In genomic region chr12:54045868-54046529, GRCh38 we compare ENCODE assay signal across 32 cellular contexts. TPM values are rescaled to one million over a fixed set of nuclear protein-coding genes. Genes with fewer than 3 reads are reported as not detected.
"Had no signal": no experiment of that assay in that cellular context is flagged by ENCODE, and none has a peak within 500 bp of the region (broad histone marks: within the 10 kb centered on the region; RNA-seq: fewer than 3 reads in every experiment).

No MANE protein-coding gene starts in this region.

- H3K9ac ChIP-seq: neural progenitor cell had no signal

- ATAC-seq: activated CD4-positive, CD25-positive, alpha-beta regulatory T cell treated with anti-CD3 and anti-CD28 coated beads, Interleukin-2, amount 50 U/mL, for 24 hours; effector memory CD8-positive, alpha-beta T cell; heart left ventricle; left lobe of liver; lower lobe of right lung; mucosa of descending colon; right cardiac atrium; stimulated activated naive CD8-positive, alpha-beta T cell treated with anti-CD3 and anti-CD28 coated beads, Interleukin-15, Interleukin-2, amounts not matched to agents 100 U/mL and 50 U/mL, for 24 hours had no signal

- H3K36me3 Mint-ChIP-seq: activated naive CD4-positive, alpha-beta T cell treated with anti-CD3 and anti-CD28 coated beads, Interleukin-2, amount 10 ng/mL, durations not matched to agents 7 days and 5 days; neural progenitor cell had no signal

- H3K4me1 ChIP-seq: ascending aorta, neural progenitor cell, vagina had no signal

- H3K27ac Mint-ChIP-seq: activated naive CD4-positive, alpha-beta T cell treated with anti-CD3 and anti-CD28 coated beads, Interleukin-2, amount 10 ng/mL, durations not matched to agents 7 days and 5 days; activated naive CD8-positive, alpha-beta T cell treated with anti-CD3 and anti-CD28 coated beads, Interleukin-2, amount 10 ng/mL, durations not matched to agents 7 days and 5 days; effector memory CD8-positive, alpha-beta T cell; neural progenitor cell had no signal

- H3K36me3 ChIP-seq: ascending aorta, heart left ventricle, lower lobe of right lung, neural progenitor cell, thoracic aorta, upper lobe of left lung, vagina had no signal

- H3K27ac ChIP-seq: ascending aorta, heart left ventricle, lower lobe of right lung, neural progenitor cell, thoracic aorta, upper lobe of left lung, vagina, WERI-Rb-1 had no signal

- H3K9me3 Mint-ChIP-seq: activated naive CD4-positive, alpha-beta T cell treated with anti-CD3 and anti-CD28 coated beads, Interleukin-2, amount 10 ng/mL, durations not matched to agents 7 days and 5 days; activated naive CD8-positive, alpha-beta T cell treated with anti-CD3 and anti-CD28 coated beads, Interleukin-2, amount 10 ng/mL, durations not matched to agents 7 days and 5 days; effector memory CD8-positive, alpha-beta T cell had no signal

- H3K4me3 ChIP-seq: ascending aorta, lower lobe of right lung, mucosa of descending colon, neural progenitor cell, thoracic aorta, upper lobe of left lung, vagina had no signal

- H3K4me3 Mint-ChIP-seq: activated naive CD4-positive, alpha-beta T cell treated with anti-CD3 and anti-CD28 coated beads, Interleukin-2, amount 10 ng/mL, durations not matched to agents 7 days and 5 days; activated naive CD8-positive, alpha-beta T cell treated with anti-CD3 and anti-CD28 coated beads, Interleukin-2, amount 10 ng/mL, durations not matched to agents 7 days and 5 days; neural progenitor cell had no signal

- DNase-seq: activated CD4-positive, alpha-beta T cell treated with anti-CD3 and anti-CD28 coated beads for 48 hours; activated CD4-positive, alpha-beta T cell treated with anti-CD3 and anti-CD28 coated beads, Interleukin-2, amount 50 U/mL, for 48 hours; activated CD8-positive, alpha-beta memory T cell treated with anti-CD3 and anti-CD28 coated beads for 24 hours; activated effector memory CD4-positive, alpha-beta T cell treated with Interleukin-2 at 50 U/mL for 16 hours; activated naive CD4-positive, alpha-beta T cell treated with anti-CD3 and anti-CD28 coated beads, Interleukin-2, amount 10 ng/mL, durations not matched to agents 7 days and 5 days; activated naive CD8-positive, alpha-beta T cell treated with anti-CD3 and anti-CD28 coated beads, Interleukin-2, amount 10 ng/mL, durations not matched to agents 7 days and 5 days; caudate nucleus; cortex of kidney; effector memory CD8-positive, alpha-beta T cell; erythroblast; foreskin fibroblast; heart left ventricle; hypothalamus; lower lobe of right lung; mesenchymal stem cell; mucosa of descending colon; occipital lobe; right cardiac atrium; stimulated activated CD4-positive, alpha-beta T cell treated with anti-CD3 and anti-CD28 coated beads, Interleukin-4, amount 100 ng/mL, for 1 hour; stimulated activated naive CD8-positive, alpha-beta T cell treated with anti-CD3 and anti-CD28 coated beads, Interleukin-15, Interleukin-2, amounts not matched to agents 100 U/mL and 50 U/mL, for 24 hours; T-helper 9 cell; WERI-Rb-1 had no signal

- H3K9me3 ChIP-seq: ascending aorta, heart left ventricle, lower lobe of right lung, mucosa of descending colon, thoracic aorta, upper lobe of left lung, vagina had no signal

- H3K27me3 ChIP-seq: ascending aorta had no signal

- H3K4me1 Mint-ChIP-seq: neural progenitor cell had no signal

RNA-seq across cellular contexts. Expression of gene HOXC4, which starts 7.6 kb away (rescaled TPM):
- total RNA-seq: chondrocyte, occipital lobe had no signal

RNA-seq across cellular contexts. Expression of gene HOXC5, which starts 13.1 kb away (rescaled TPM):
- total RNA-seq: activated naive CD8-positive, alpha-beta T cell treated with anti-CD3 and anti-CD28 coated beads, Interleukin-2, amount 10 ng/mL, durations not matched to agents 7 days and 5 days; ascending aorta; chondrocyte; heart left ventricle; left lobe of liver; lower lobe of right lung; mucosa of descending colon; occipital lobe; right cardiac atrium; T-helper 1 cell treated with Interleukin-12 subunit alpha and Interleukin-12 subunit beta and Interleukin-4 antibody, amounts not matched to agents 30 ng/mL and 1 ng/mL, for 36 hours; vagina had no signal
- polyA plus RNA-seq: heart left ventricle had no signal

RNA-seq across cellular contexts. Expression of gene HOXC6, which starts 17.8 kb away (rescaled TPM):
- total RNA-seq: activated naive CD8-positive, alpha-beta T cell treated with anti-CD3 and anti-CD28 coated beads, Interleukin-2, amount 10 ng/mL, durations not matched to agents 7 days and 5 days; chondrocyte; left lobe of liver; occipital lobe; T-helper 1 cell treated with Interleukin-12 subunit alpha and Interleukin-12 subunit beta and Interleukin-4 antibody, amounts not matched to agents 30 ng/mL and 1 ng/mL, for 36 hours; thoracic aorta; vagina had no signal

RNA-seq across cellular contexts. Expression of gene HOXC8, which starts 37.2 kb away (rescaled TPM):
- total RNA-seq: activated naive CD8-positive, alpha-beta T cell treated with anti-CD3 and anti-CD28 coated beads, Interleukin-2, amount 10 ng/mL, durations not matched to agents 7 days and 5 days; chondrocyte; fibroblast of lung; heart left ventricle; left lobe of liver; lower lobe of right lung; mucosa of descending colon; occipital lobe; right cardiac atrium; T-helper 1 cell treated with Interleukin-12 subunit alpha and Interleukin-12 subunit beta and Interleukin-4 antibody, amounts not matched to agents 30 ng/mL and 1 ng/mL, for 36 hours; thoracic aorta; upper lobe of left lung; vagina had no signal
- polyA plus RNA-seq: heart left ventricle, right cardiac atrium had no signal

RNA-seq across cellular contexts. Expression of gene HOXC9, which starts 46.0 kb away (rescaled TPM):
- total RNA-seq: activated naive CD8-positive, alpha-beta T cell treated with anti-CD3 and anti-CD28 coated beads, Interleukin-2, amount 10 ng/mL, durations not matched to agents 7 days and 5 days; chondrocyte; fibroblast of lung; heart left ventricle; left lobe of liver; lower lobe of right lung; mucosa of descending colon; occipital lobe; T-helper 1 cell treated with Interleukin-12 subunit alpha and Interleukin-12 subunit beta and Interleukin-4 antibody, amounts not matched to agents 30 ng/mL and 1 ng/mL, for 36 hours; thoracic aorta; vagina had no signal
- polyA plus RNA-seq: heart left ventricle, right cardiac atrium had no signal
